In genomic region chr9:19471737-19472648, GRCh38 we compare ENCODE assay signal across 8 cellular contexts.
DNase-seq lines count a peak whose midpoint lies in the region; ATAC-seq and TF ChIP-seq lines count a peak whose summit lies in the region.

No MANE protein-coding gene starts in this region.

- H3K4me1 Mint-ChIP-seq in chondrocyte (ENCODE audit: low read depth) = peaks cover 9% of the 10 kb centered on the region

- no peak overlapping the region for H3K27ac Mint-ChIP-seq in chondrocyte (ENCODE audit: unreplicated experiment)

- H3K27me3 Mint-ChIP-seq in chondrocyte (ENCODE audit: low read depth) = peaks cover 30% of the 10 kb centered on the region

- no peak overlapping the region for H3K4me3 Mint-ChIP-seq in chondrocyte (ENCODE audit: unreplicated experiment)

- peak; percentile 90 for TF ChIP-seq CTCF in WERI-Rb-1 (IDR thresholded peaks at IDR 0.05; ENCODE audit: low read depth, low read length)
- TF ChIP-seq CTCF in chondrocyte (IDR thresholded peaks at IDR 0.05) = peak; percentile 87

- H3K9me3 ChIP-seq in WERI-Rb-1 (ENCODE audit: severe bottlenecking) = no peaks in the 10 kb centered on the region

- H3K36me3 Mint-ChIP-seq in chondrocyte (ENCODE audit: low read depth) = no peaks in the 10 kb centered on the region

- peak; percentile 64 for ATAC-seq in HG02763 (IDR thresholded peaks at IDR 0.05; ENCODE audit: unreplicated experiment)

- no peaks in the 10 kb centered on the region for H3K9me3 Mint-ChIP-seq in chondrocyte (ENCODE audit: low read depth)

- no peaks in the 10 kb centered on the region for H3K27me3 ChIP-seq in WERI-Rb-1 (ENCODE audit: insufficient read depth, low read depth, severe bottlenecking)
- no peaks in the 10 kb centered on the region for H3K27me3 ChIP-seq in layer of hippocampus (ENCODE audit: control insufficient read depth, insufficient read depth, low read length)

- H3K27ac ChIP-seq in WERI-Rb-1 = no peak overlapping the region
- peak overlapping the region; percentile 69 for H3K27ac ChIP-seq in layer of hippocampus (ENCODE audit: low read depth, low read length)

- H3K4me3 ChIP-seq in WERI-Rb-1 (ENCODE audit: low read depth, low read length) = no peak overlapping the region

- no peaks in the 10 kb centered on the region for H3K36me3 ChIP-seq in WERI-Rb-1

- DNase-seq in SIG-M5 treated with dmso at 0.1 percent for 504 hours (lab: John Stamatoyannopoulos, UW; ENCODE audit: unreplicated experiment) (peak; percentile 3), SIG-M5 (lab: John Stamatoyannopoulos, UW) (no peak), NCI-H128 (lab: John Stamatoyannopoulos, UW; ENCODE audit: unreplicated experiment) (peak; percentile 48), WERI-Rb-1 (peak; percentile 71), chondrocyte (ENCODE audit: low spot score) (no peak)
- peak; percentile 49 for DNase-seq in stimulated activated CD4-positive, alpha-beta T cell treated with anti-CD3 and anti-CD28 coated beads, Interleukin-4, amount 100 ng/mL, for 1 hour

Comparison
In these comparisons a context has a peak if more than half of its experiments do, and no peak if none do; other contexts are left out.
1. DNase-seq: peak in SIG-M5 treated with dmso at 0.1 percent for 504 hours (single experiment), NCI-H128 (single experiment), WERI-Rb-1 (single experiment) and stimulated activated CD4-positive, alpha-beta T cell treated with anti-CD3 and anti-CD28 coated beads, Interleukin-4, amount 100 ng/mL, for 1 hour (single experiment); none in SIG-M5 (single experiment) and chondrocyte (single experiment).